9 cellular contexts compared by ENCODE assay signal in the genomic region with DNA sequence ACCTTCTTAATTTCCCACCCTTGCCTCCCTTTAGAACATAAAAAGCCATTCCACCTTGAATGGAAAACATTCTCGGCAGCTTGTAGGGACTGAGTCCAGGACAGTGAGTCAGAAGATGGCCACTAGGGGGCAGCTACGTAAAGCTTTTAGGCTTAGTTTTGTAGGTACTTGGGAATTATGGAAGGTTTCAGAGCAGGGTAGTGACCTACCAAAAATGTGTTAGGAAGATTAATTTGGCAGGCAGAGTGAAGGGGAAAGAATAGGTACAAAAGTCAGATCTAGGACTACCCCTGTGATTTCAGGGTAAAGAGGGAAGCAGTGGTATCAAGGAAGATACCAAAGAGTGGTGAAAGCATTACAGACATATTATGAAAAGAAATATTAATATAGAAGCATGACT.
A peak's percentile ranks its signal among the peaks of the same experiment; 100 is the strongest.
DNase-seq lines count a peak whose midpoint lies in the region; ATAC-seq, FAIRE-seq and TF ChIP-seq lines count a peak whose summit lies in the region.
"Had no signal": no experiment of that assay in that cellular context is flagged by ENCODE, and none has a peak within 500 bp of the region (broad histone marks: within the 10 kb centered on the region; RNA-seq: fewer than 3 reads in every experiment).

No MANE protein-coding gene starts in this region.

- H2AFZ ChIP-seq in H1 (ENCODE audit: low read length), result no peak overlapping the region

- H3K27me3 ChIP-seq in H1 (replicated peaks in 1 of 4; ENCODE audit: control insufficient read depth in 3 of 4, extremely low read depth in 1 of 4, insufficient read depth in 3 of 4, low read length in 3 of 4) (no peaks in the 10 kb centered on the region), mesendoderm (ENCODE audit: insufficient read depth, low read length, poor library complexity) (no peaks in the 10 kb centered on the region), testis (no peaks in the 10 kb centered on the region)

- H3K9me3 ChIP-seq in SK-N-MC (ENCODE audit: low read depth, low read length) (no peaks in the 10 kb centered on the region), H1 (ENCODE audit: insufficient read depth in 2 of 2, low read depth in 1 of 2, low read length in 1 of 2) (no peaks in the 10 kb centered on the region), testis (no peaks in the 10 kb centered on the region)

- H4K5ac ChIP-seq in H1 (ENCODE audit: insufficient read length, low read depth, low read length) (no peak overlapping the region), mesendoderm (ENCODE audit: low read length) (no peak overlapping the region)

- no peak overlapping the region for H3K18ac ChIP-seq in H1 (ENCODE audit: extremely low read depth, low read length)
- H3K18ac ChIP-seq in mesendoderm (ENCODE audit: low read length), result no peak overlapping the region

- H4K8ac ChIP-seq in H1 (ENCODE audit: extremely low read depth, insufficient read depth, low read length), result no peak overlapping the region
- H4K8ac ChIP-seq in mesendoderm (ENCODE audit: low read depth, low read length), result no peak overlapping the region

- H3K56ac ChIP-seq in H1 (replicated peaks; ENCODE audit: insufficient read length, low read depth, low read length), result no peak overlapping the region
- no peak overlapping the region for H3K56ac ChIP-seq in mesendoderm (ENCODE audit: low read length)

- H3K14ac ChIP-seq in H1 (ENCODE audit: insufficient read length), result no peak overlapping the region

- H3K27ac ChIP-seq in SK-N-MC, result no peak overlapping the region
- H3K27ac ChIP-seq in H1 (ENCODE audit: low read depth, low read length), result no peak overlapping the region
- no peak overlapping the region for H3K27ac ChIP-seq in mesendoderm (ENCODE audit: low read depth, low read length)
- no peak overlapping the region for H3K27ac ChIP-seq in testis

- H2BK12ac ChIP-seq in H1 (ENCODE audit: low read depth, low read length), result no peak overlapping the region

- no peaks in the 10 kb centered on the region for H3K23me2 ChIP-seq in H1 (ENCODE audit: low read depth, low read length)

- ATAC-seq in activated CD4-positive, CD25-positive, alpha-beta regulatory T cell treated with anti-CD3 and anti-CD28 coated beads, Interleukin-2, amount 50 U/mL, for 24 hours, result no peak

- no peaks in the 10 kb centered on the region for H3K79me1 ChIP-seq in H1 (ENCODE audit: low read depth, low read length)
- no peaks in the 10 kb centered on the region for H3K79me1 ChIP-seq in mesendoderm (ENCODE audit: low read length)

- no peak overlapping the region for H4K91ac ChIP-seq in H1 (replicated peaks; ENCODE audit: insufficient read length, low read length)

- peak; percentile 93 to 94 for TF ChIP-seq RAD21 in H1 (IDR thresholded peaks at IDR 0.05 in 1 of 2, conservative IDR thresholded peaks at IDR 0.05 in 1 of 2; ENCODE audit: low read depth in 2 of 2, low read length in 2 of 2)

- no peaks in the 10 kb centered on the region for H4K20me1 ChIP-seq in H1 (replicated peaks in 1 of 2; ENCODE audit: control insufficient read depth in 1 of 2, insufficient read depth in 2 of 2, low read length in 2 of 2)

- H3K4me1 ChIP-seq in H1 (replicated peaks in 1 of 4; ENCODE audit: control insufficient read depth in 3 of 4, insufficient read depth in 4 of 4, low read length in 3 of 4), result no peaks in the 10 kb centered on the region
- H3K4me1 ChIP-seq in mesendoderm (ENCODE audit: control insufficient read depth, low read depth, low read length), result no peaks in the 10 kb centered on the region
- no peaks in the 10 kb centered on the region for H3K4me1 ChIP-seq in testis

- CTCF ChIA-PET in H1 (lab: Charles Lee; ENCODE audit: partially characterized antibody), result interaction anchor here (0.6 to 3.2 kb wide), 33 partner anchors 8 to 732 kb away, joined by 3 to 32 read pairs (median 4); no protein-coding TSS in a partner anchor

- H3K4me2 ChIP-seq in H1 (ENCODE audit: insufficient read depth in 1 of 2, low read depth in 2 of 2, low read length in 2 of 2) (no peak overlapping the region), mesendoderm (ENCODE audit: low read length) (no peak overlapping the region)

- H2AK5ac ChIP-seq in H1 (ENCODE audit: low read depth, low read length), result no peak overlapping the region
- H2AK5ac ChIP-seq in mesendoderm (ENCODE audit: low read length), result no peak overlapping the region

- peak; percentile 45 for DNase-seq in activated CD4-positive, CD25-positive, alpha-beta regulatory T cell treated with anti-CD3 and anti-CD28 coated beads, Interleukin-2, amount 50 U/mL, for 72 hours
- DNase-seq in H4 (ENCODE audit: low spot score) (peak; percentile 46), LHCN-M2 (ENCODE audit: low read depth) (peak; percentile 77), SK-N-MC (ENCODE audit: low read depth, low spot score) (peak; percentile 60), H1 (ENCODE audit: low read depth in 1 of 2, low spot score in 2 of 2) (peak; percentile 21 to 77), mesendoderm (peak; percentile 84), testis (peak; percentile 90)

- TF ChIP-seq POLR2A in H1 (IDR thresholded peaks at IDR 0.05; ENCODE audit: control extremely low read depth in 1 of 2, low read depth in 2 of 2, low read length in 2 of 2), result no peak
- TF ChIP-seq POLR2A in testis (IDR thresholded peaks at IDR 0.05), result no peak

- H3K9ac ChIP-seq in SK-N-MC (ENCODE audit: insufficient read length), result no peak overlapping the region
- no peak overlapping the region for H3K9ac ChIP-seq in H1 (replicated peaks in 1 of 4; ENCODE audit: extremely low read depth in 1 of 4, low read depth in 3 of 4, low read length in 3 of 4)
- no peak overlapping the region for H3K9ac ChIP-seq in mesendoderm (ENCODE audit: low read length)

- intact Hi-C loops in testis (cut with DNase I; ENCODE audit: low total_unique reads), result no loop called here

- H3K4me3 ChIP-seq in SK-N-MC (no peak overlapping the region), H1 (ENCODE audit: extremely low read depth in 1 of 4, insufficient read depth in 2 of 4, low read depth in 3 of 4, low read length in 4 of 4) (no peak overlapping the region), mesendoderm (ENCODE audit: low read length) (no peak overlapping the region), testis (no peak overlapping the region)

- TF ChIP-seq CTCF in H1 (IDR thresholded peaks at IDR 0.05; ENCODE audit: control extremely low read depth in 1 of 3, insufficient read depth in 1 of 3, low read depth in 1 of 3, low read length in 3 of 3), result peak; percentile 58 to 89 (median 65)
- peak; percentile 63 to 89 (median 64) for TF ChIP-seq CTCF in testis (IDR thresholded peaks at IDR 0.05)

- H2BK5ac ChIP-seq in H1 (ENCODE audit: low read depth, low read length), result no peak overlapping the region
- no peak overlapping the region for H2BK5ac ChIP-seq in mesendoderm (ENCODE audit: low read length)

- no peak overlapping the region for H3K4ac ChIP-seq in H1 (replicated peaks; ENCODE audit: insufficient read length, low read depth, low read length)
- no peak overlapping the region for H3K4ac ChIP-seq in mesendoderm (ENCODE audit: low read depth, low read length)

- FAIRE-seq in H1 (lab: Jason Lieb, UNC), result peak; percentile 85
- FAIRE-seq: islet of Langerhans had no signal

- H2BK120ac ChIP-seq in H1 (replicated peaks; ENCODE audit: low read depth, low read length) (no peak overlapping the region), mesendoderm (ENCODE audit: low read depth, low read length) (no peak overlapping the region)

- H3K36me3 ChIP-seq in SK-N-MC (ENCODE audit: insufficient read depth, low read length) (no peaks in the 10 kb centered on the region), H1 (ENCODE audit: control insufficient read depth in 2 of 4, insufficient read depth in 4 of 4, low read length in 3 of 4) (no peaks in the 10 kb centered on the region), mesendoderm (ENCODE audit: control insufficient read depth, insufficient read depth, low read length) (no peaks in the 10 kb centered on the region), testis (ENCODE audit: low read depth, missing control alignments) (no peaks in the 10 kb centered on the region)

- POLR2A ChIA-PET in H1 (lab: Charles Lee; ENCODE audit: partially characterized antibody), result no interaction called here

- TF ChIP-seq EP300 in H1 (IDR thresholded peaks at IDR 0.05; ENCODE audit: borderline replicate concordance in 1 of 2, low read depth in 2 of 2, low read length in 2 of 2), result no peak

- 29% methylated on average over 2 of the region's 2 CpGs; no CpG with 5 or more reads in 1 of the 2 experiments for WGBS in H1 (ENCODE audit: extremely low coverage in 1 of 2, insufficient coverage in 1 of 2, insufficient read length in 1 of 2, insufficient replicate concordance in 2 of 2, low coverage in 1 of 2, low lambda C conversion rate in 2 of 2, missing lambda C conversion rate in 1 of 2), 2 experiments
- no CpG with 5 or more reads among the region's 2 CpGs for WGBS in mesendoderm (ENCODE audit: extremely low coverage, insufficient coverage, low lambda C conversion rate)
- WGBS in testis, 2 donors, result 16 to 35% methylated on average over 2 of the region's 2 CpGs

- H3K23ac ChIP-seq in H1 (ENCODE audit: insufficient read length) (no peak overlapping the region), mesendoderm (ENCODE audit: low read length) (no peak overlapping the region)

- H2BK20ac ChIP-seq in H1 (ENCODE audit: low read length), result no peak overlapping the region

- H2BK15ac ChIP-seq in H1 (ENCODE audit: low read length) (no peak overlapping the region), mesendoderm (replicated peaks; ENCODE audit: low read depth) (no peak overlapping the region)

- H3K79me2 ChIP-seq in H1 (ENCODE audit: control insufficient read depth in 1 of 2, insufficient read depth in 2 of 2, low read length in 2 of 2) (no peaks in the 10 kb centered on the region), mesendoderm (ENCODE audit: control insufficient read depth, insufficient read depth, low read length) (no peaks in the 10 kb centered on the region)

TF ChIP-seq in H1, 55 proteins besides CTCF, POLR2A, EP300 and RAD21 (continues in another document):
- TF ChIP-seq BCL11A (IDR thresholded peaks at IDR 0.05; ENCODE audit: low read depth in 2 of 2, low read length in 2 of 2), result no peak
- TF ChIP-seq CREB1 (IDR thresholded peaks at IDR 0.05), result no peak
- no peak for TF ChIP-seq EZH2 (IDR thresholded peaks at IDR 0.05; ENCODE audit: low read depth, low read length, severe bottlenecking)
- peak; percentile 19; the same call in 1 of the 2 replicates for TF ChIP-seq JUND (IDR thresholded peaks at IDR 0.05; ENCODE audit: low read length)
- no peak for TF ChIP-seq PHF8 (conservative IDR thresholded peaks at IDR 0.05; ENCODE audit: low read depth, low read length)
- TF ChIP-seq HDAC2 (IDR thresholded peaks at IDR 0.05; ENCODE audit: borderline replicate concordance in 1 of 2, low read depth in 2 of 2, low read length in 2 of 2), result no peak
- TF ChIP-seq SIN3A (conservative IDR thresholded peaks at IDR 0.05 in 1 of 2, IDR thresholded peaks at IDR 0.05 in 1 of 2; ENCODE audit: low read depth in 1 of 2, low read length in 2 of 2), result no peak
- TF ChIP-seq NRF1 (IDR thresholded peaks at IDR 0.05; ENCODE audit: low read depth, low read length), result no peak
- peak; percentile 90 for TF ChIP-seq KDM1A (IDR thresholded peaks at IDR 0.05; ENCODE audit: borderline replicate concordance, low read length)
- TF ChIP-seq CHD2 (IDR thresholded peaks at IDR 0.05; ENCODE audit: low read length), result no peak
- no peak for TF ChIP-seq CEBPB (IDR thresholded peaks at IDR 0.05; ENCODE audit: low read depth, low read length)
- TF ChIP-seq SUZ12 (IDR thresholded peaks at IDR 0.05; ENCODE audit: low read length), result no peak
